In genomic region chr17:6525731-6526130, GRCh38 we compare ENCODE assay signal across 7 cellular contexts.
"Had no signal": no experiment of that assay in that cellular context is flagged by ENCODE, and none has a peak within 500 bp of the region (broad histone marks: within the 10 kb centered on the region; RNA-seq: fewer than 3 reads in every experiment).

No MANE protein-coding gene starts in this region.

- H3K36me3 ChIP-seq: HAP-1 had no signal

- FAIRE-seq: H1, H54 had no signal

- H3K4me3 ChIP-seq: GM23338, HAP-1 had no signal

- H3K27ac Mint-ChIP-seq: GM23338 had no signal

- DNase-seq: KBM-7 had no signal

- H3K9ac ChIP-seq: KMS-11 had no signal

- H3K9me3 Mint-ChIP-seq: GM23338 had no signal

- H3K4me3 Mint-ChIP-seq: GM23338 had no signal

- H3K4me2 ChIP-seq: GM23338, KMS-11 had no signal

- H2AFZ ChIP-seq: GM23338 had no signal

- H3K27ac ChIP-seq: HL-60, KMS-11 had no signal

- H3K4me1 ChIP-seq: HAP-1 had no signal

- H3K9me3 ChIP-seq: HAP-1 had no signal
